In genomic region chr20:50193169-50193850, GRCh38 we compare ENCODE assay signal across 8 cellular contexts. TPM values are rescaled to one million over a fixed set of nuclear protein-coding genes. Genes with fewer than 3 reads are reported as not detected.
DNase-seq lines count a peak whose midpoint lies in the region; ATAC-seq and TF ChIP-seq lines count a peak whose summit lies in the region.

No MANE protein-coding gene starts in this region.

- peak overlapping the region; percentile 86 for H3K18ac ChIP-seq in trophoblast cell (ENCODE audit: low read length)

- ATAC-seq in RWPE2 (ENCODE audit: low read depth) (peak; percentile 2; the same call in 1 of the 3 replicates), HG02798 (IDR thresholded peaks at IDR 0.05; ENCODE audit: poor library complexity, unreplicated experiment) (no peak)

- peak overlapping the region; percentile 76 for H4K91ac ChIP-seq in trophoblast cell (ENCODE audit: low read depth, low read length)

- peak overlapping the region; percentile 86 for H2BK5ac ChIP-seq in trophoblast cell (ENCODE audit: low read depth, low read length, poor library complexity)

- H3K4me2 ChIP-seq in trophoblast cell (ENCODE audit: low read length) = peak overlapping the region; percentile 61

- H3K27ac ChIP-seq in RWPE2 (ENCODE audit: poor library complexity, severe bottlenecking) = peak overlapping the region; percentile 87
- peak overlapping the region; percentile 80 for H3K27ac ChIP-seq in trophoblast cell (ENCODE audit: low read depth, low read length)

- peak overlapping the region; percentile 6 for H3K9ac ChIP-seq in trophoblast cell (ENCODE audit: low read length)

- H3K4me3 ChIP-seq in RWPE2 (ENCODE audit: severe bottlenecking) (peak overlapping the region; percentile 92), fibroblast of mammary gland (ENCODE audit: control insufficient read depth, low read depth, low read length) (peak overlapping the region; percentile 95), trophoblast cell (ENCODE audit: low read depth, low read length) (peak overlapping the region; percentile 47)

- H3K36me3 ChIP-seq in RWPE2 (ENCODE audit: low read depth) = peaks cover 28% of the 10 kb centered on the region
- H3K36me3 ChIP-seq in trophoblast cell (ENCODE audit: control insufficient read depth in 1 of 2, insufficient read depth in 2 of 2, low read length in 2 of 2) = no peaks in the 10 kb centered on the region

- H3K27me3 ChIP-seq in RWPE2 (ENCODE audit: insufficient read depth, poor library complexity, severe bottlenecking) = no peaks in the 10 kb centered on the region
- H3K27me3 ChIP-seq in trophoblast cell (ENCODE audit: insufficient read depth, low read length) = no peaks in the 10 kb centered on the region

- H3K23ac ChIP-seq in trophoblast cell (ENCODE audit: low read length) = no peak overlapping the region

- H2BK120ac ChIP-seq in trophoblast cell (ENCODE audit: insufficient read depth, low read length, poor library complexity) = peak overlapping the region; percentile 57

- WGBS in trophoblast cell (ENCODE audit: extremely low coverage, insufficient coverage, insufficient read length) = no CpG with 5 or more reads among the region's 10 CpGs

- peak overlapping the region; percentile 73 for H3K14ac ChIP-seq in trophoblast cell (ENCODE audit: low read length)

- peaks cover 19% of the 10 kb centered on the region for H3K79me2 ChIP-seq in trophoblast cell (ENCODE audit: control insufficient read depth, insufficient read depth, low read length, poor library complexity)

- H4K12ac ChIP-seq in trophoblast cell (ENCODE audit: low read depth, low read length) = peak overlapping the region; percentile 82

- peaks cover 28% of the 10 kb centered on the region for H3K79me1 ChIP-seq in trophoblast cell (ENCODE audit: low read length)

- no peaks in the 10 kb centered on the region for H3K9me3 ChIP-seq in RWPE2 (ENCODE audit: severe bottlenecking)
- H3K9me3 ChIP-seq in trophoblast cell (ENCODE audit: insufficient read depth, low read depth, low read length) = no peaks in the 10 kb centered on the region

- DNase-seq in GM04503 (ENCODE audit: low read depth) (peak; percentile 53), RWPE2 (ENCODE audit: low spot score) (peak; percentile 84), fibroblast of mammary gland (ENCODE audit: low read depth) (peak; percentile 49), trophoblast cell (peak; percentile 28 to 44), NCI-H748 (lab: John Stamatoyannopoulos, UW; ENCODE audit: unreplicated experiment) (no peak), NCI-H446 treated with DMSO at 0.1 percent for 48 hours (lab: John Stamatoyannopoulos, UW) (no peak)
- DNase-seq in activated CD8-positive, alpha-beta memory T cell treated with anti-CD3 and anti-CD28 coated beads, Interleukin-2, amount 50 U/mL, for 4 hours = no peak

- peak overlapping the region; percentile 83 for H2BK12ac ChIP-seq in trophoblast cell (ENCODE audit: low read length)

- no peaks in the 10 kb centered on the region for H3K4me1 ChIP-seq in RWPE2 (ENCODE audit: insufficient read depth, poor library complexity, severe bottlenecking)
- H3K4me1 ChIP-seq in trophoblast cell (ENCODE audit: control insufficient read depth in 1 of 2, insufficient read depth in 2 of 2, low read length in 2 of 2) = peaks cover 21 to 24% of the 10 kb centered on the region in 2 experiments

- H4K8ac ChIP-seq in trophoblast cell (ENCODE audit: low read depth, low read length) = peak overlapping the region; percentile 52

- peak overlapping the region; percentile 48 for H3K4ac ChIP-seq in trophoblast cell (ENCODE audit: low read depth, low read length)

- no peak overlapping the region for H2AFZ ChIP-seq in trophoblast cell (ENCODE audit: insufficient read depth, low read length, poor library complexity)

- TF ChIP-seq CTCF in RWPE2 (IDR thresholded peaks at IDR 0.05; ENCODE audit: poor library complexity, severe bottlenecking) (no peak), fibroblast of mammary gland (conservative IDR thresholded peaks at IDR 0.05; ENCODE audit: control insufficient read depth, insufficient read depth, low read depth, low read length) (no peak)

- peak overlapping the region; percentile 73 for H2AK5ac ChIP-seq in trophoblast cell (ENCODE audit: low read length)

RNA-seq across cellular contexts. Expression of gene CEBPB, which starts 2.7 kb away (rescaled TPM):
- 167 and 177 TPM in 2 replicates for polyA plus RNA-seq in trophoblast cell (2013)

RNA-seq across cellular contexts. Expression of gene PEDS1, which starts 39.8 kb away (rescaled TPM):
- polyA plus RNA-seq in trophoblast cell (2013) = 132 and 134 TPM in 2 replicates

Comparison
In these comparisons a context has a peak if more than half of its experiments do, and no peak if none do; other contexts are left out.
1. DNase-seq: peak in GM04503 (single experiment), RWPE2 (single experiment), fibroblast of mammary gland (single experiment) and trophoblast cell (2 of 2); none in activated CD8-positive, alpha-beta memory T cell treated with anti-CD3 and anti-CD28 coated beads, Interleukin-2, amount 50 U/mL, for 4 hours (single experiment), NCI-H748 (single experiment) and NCI-H446 treated with DMSO at 0.1 percent for 48 hours (single experiment).
2. Peak in every context shown above with its lines, with median percentiles within 50 percentile points of each other: H3K4me3 ChIP-seq.